In genomic region chr3:27311400-27311799, GRCh38 we compare ENCODE assay signal across 12 cellular contexts. TPM values are rescaled to one million over a fixed set of nuclear protein-coding genes. Genes with fewer than 3 reads are reported as not detected.
DNase-seq lines count a peak whose midpoint lies in the region; ATAC-seq and TF ChIP-seq lines count a peak whose summit lies in the region.
"Had no signal": no experiment of that assay in that cellular context is flagged by ENCODE, and none has a peak within 500 bp of the region (broad histone marks: within the 10 kb centered on the region; RNA-seq: fewer than 3 reads in every experiment).

No MANE protein-coding gene starts in this region.

- H3K36me3 Mint-ChIP-seq in neural progenitor cell, result peaks cover 2% of the 10 kb centered on the region

- peaks cover 2% of the 10 kb centered on the region for H3K27me3 Mint-ChIP-seq in neural progenitor cell (ENCODE audit: insufficient read depth, low read depth)

- intact Hi-C loops in mucosa of descending colon (cut with DNase I, micrococcal nuclease), result loop anchor here in 1 of 2 donors (10.0 kb wide), 2 partner anchors 153 to 373 kb away; no protein-coding TSS in a partner anchor

- no peak overlapping the region for H2AFZ ChIP-seq in neural progenitor cell (replicated peaks)

- DNase-seq in Daoy (ENCODE audit: low read depth) (peak; percentile 93), NCI-H226 (peak; percentile 90), dedifferentiated amniotic fluid mesenchymal stem cell (ENCODE audit: extremely low spot score) (peak; percentile 80), neural progenitor cell (ENCODE audit: low spot score) (peak; percentile 19), NOMO-1 (lab: John Stamatoyannopoulos, UW; ENCODE audit: unreplicated experiment in 2 of 2) (no peak), mucosa of descending colon (no peak)
- DNase-seq: activated CD4-positive, alpha-beta T cell treated with anti-CD3 and anti-CD28 coated beads, Interleukin-2, amount 50 U/mL, for 48 hours; SIG-M5 had no signal

- peak overlapping the region; percentile 87 for H3K27ac Mint-ChIP-seq in neural progenitor cell

- no peaks in the 10 kb centered on the region for H3F3A ChIP-seq in neural progenitor cell (ENCODE audit: low read depth)

- H3K4me1 Mint-ChIP-seq in neural progenitor cell, result peaks cover 18% of the 10 kb centered on the region

- ATAC-seq in GM21423 (IDR thresholded peaks at IDR 0.05; ENCODE audit: unreplicated experiment) (no peak), mucosa of descending colon (no peak), esophagus mucosa (no peak)

- H3K79me2 ChIP-seq in neural progenitor cell (ENCODE audit: low read depth), result no peaks in the 10 kb centered on the region

- no peak overlapping the region for H3K27ac ChIP-seq in neural progenitor cell
- H3K27ac ChIP-seq: ascending aorta, pancreas had no signal

- TF ChIP-seq CTCF in neural progenitor cell (IDR thresholded peaks at IDR 0.05) (no peak), mucosa of descending colon (IDR thresholded peaks at IDR 0.05) (no peak)

- H3K9ac ChIP-seq in neural progenitor cell, result no peak overlapping the region

- peaks cover 2% of the 10 kb centered on the region for H3K9me3 Mint-ChIP-seq in neural progenitor cell

- H3K9me3 ChIP-seq in neural progenitor cell (ENCODE audit: low read depth), result no peaks in the 10 kb centered on the region
- H3K9me3 ChIP-seq in mucosa of descending colon, result no peaks in the 10 kb centered on the region
- H3K9me3 ChIP-seq: ascending aorta, pancreas had no signal

- H3K4me3 Mint-ChIP-seq in neural progenitor cell, result no peak overlapping the region

- no peaks in the 10 kb centered on the region for H3K27me3 ChIP-seq in neural progenitor cell
- H3K27me3 ChIP-seq: ascending aorta, pancreas had no signal

- H3K4me1 ChIP-seq in neural progenitor cell (no peaks in the 10 kb centered on the region), mucosa of descending colon (ENCODE audit: low read depth) (no peaks in the 10 kb centered on the region)
- H3K4me1 ChIP-seq: ascending aorta, pancreas had no signal

- H4K20me1 ChIP-seq in neural progenitor cell (ENCODE audit: low read depth), result no peaks in the 10 kb centered on the region

- no peak overlapping the region for H3K4me2 ChIP-seq in neural progenitor cell

- H3K4me3 ChIP-seq in neural progenitor cell (no peak overlapping the region), mucosa of descending colon (no peak overlapping the region)
- H3K4me3 ChIP-seq: ascending aorta, pancreas had no signal

- no peaks in the 10 kb centered on the region for H3K36me3 ChIP-seq in neural progenitor cell
- no peaks in the 10 kb centered on the region for H3K36me3 ChIP-seq in mucosa of descending colon (ENCODE audit: low read depth)
- H3K36me3 ChIP-seq: ascending aorta, pancreas had no signal

RNA-seq across cellular contexts. Expression of gene NEK10, which starts 57.8 kb away (rescaled TPM):
- 0.29 and 1.3 TPM in 2 replicates for total RNA-seq in Daoy (2014; rRNA removed; shearing (Covaris generic))
- total RNA-seq in neural progenitor cell (ENCODE audit: low replicate concordance) (0.54 and 1.1 TPM in 2 replicates), mucosa of descending colon (1 to 10 TPM; 1.1 to 6.5 (median 1.4) TPM), esophagus mucosa (0.40 TPM)
- total RNA-seq: ascending aorta had no signal

Comparison
In these comparisons a context has a peak if more than half of its experiments do, and no peak if none do; other contexts are left out.
1. DNase-seq: peak in Daoy (single experiment), NCI-H226 (single experiment), dedifferentiated amniotic fluid mesenchymal stem cell (single experiment) and neural progenitor cell (single experiment); none in NOMO-1 (0 of 2) and mucosa of descending colon (0 of 3).